9 cellular contexts compared by ENCODE assay signal in genomic region chr10:117168135-117168674, GRCh38. TPM values are rescaled to one million over a fixed set of nuclear protein-coding genes. Genes with fewer than 3 reads are reported as not detected.
DNase-seq lines count a peak whose midpoint lies in the region; ATAC-seq and TF ChIP-seq lines count a peak whose summit lies in the region.
"Had no signal": no experiment of that assay in that cellular context is flagged by ENCODE, and none has a peak within 500 bp of the region (broad histone marks: within the 10 kb centered on the region; RNA-seq: fewer than 3 reads in every experiment).

No MANE protein-coding gene starts in this region.

- no peak for TF ChIP-seq POLR2A in vagina (IDR thresholded peaks at IDR 0.05)

- H3K27me3 Mint-ChIP-seq in CD4-positive, CD25-positive, alpha-beta regulatory T cell: peaks cover 85% of the 10 kb centered on the region

- H3K27ac ChIP-seq in CD4-positive, CD25-positive, alpha-beta regulatory T cell (ENCODE audit: insufficient read depth, low read length, poor library complexity, severe bottlenecking): no peak overlapping the region
- H3K27ac ChIP-seq in SJSA1: no peak overlapping the region
- H3K27ac ChIP-seq in vagina: no peak overlapping the region

- ATAC-seq in CD4-positive, CD25-positive, alpha-beta regulatory T cell (ENCODE audit: low read depth in 2 of 2): peak; percentile 79 to 81
- ATAC-seq in GM19372 (IDR thresholded peaks at IDR 0.05; ENCODE audit: low read depth, unreplicated experiment) (peak; percentile 85), HG03457 (IDR thresholded peaks at IDR 0.05; ENCODE audit: unreplicated experiment) (peak; percentile 76), Right ventricle myocardium superior (ENCODE audit: poor library complexity) (peak; percentile 93)

- H3K4me1 ChIP-seq in CD4-positive, CD25-positive, alpha-beta regulatory T cell (ENCODE audit: control insufficient read depth, insufficient read depth, low read length, poor library complexity, severe bottlenecking): peaks cover 17% of the 10 kb centered on the region
- peaks cover 17% of the 10 kb centered on the region for H3K4me1 ChIP-seq in SJSA1 (replicated peaks)
- peaks cover 35% of the 10 kb centered on the region for H3K4me1 ChIP-seq in vagina

- DNase-seq in CD4-positive, CD25-positive, alpha-beta regulatory T cell: peak; percentile 33 to 64 (median 50)
- DNase-seq in SJSA1 (ENCODE audit: low read depth in 1 of 2, low spot score in 2 of 2): peak; percentile 55
- DNase-seq in activated naive CD4-positive, alpha-beta T cell treated with anti-CD3 and anti-CD28 coated beads, Interleukin-2, amount 50 U/mL, for 16 hours: peak; percentile 75
- DNase-seq in Right ventricle myocardium superior: peak; percentile 78
- peak; percentile 56 for DNase-seq in pons (ENCODE audit: low spot score)
- no peak for DNase-seq in vagina (ENCODE audit: extremely low spot score in 2 of 2)

- H3K27me3 ChIP-seq in CD4-positive, CD25-positive, alpha-beta regulatory T cell (ENCODE audit: control insufficient read depth, insufficient read depth, low read length): peaks cover 57% of the 10 kb centered on the region
- H3K27me3 ChIP-seq in SJSA1 (replicated peaks) (peaks cover 84% of the 10 kb centered on the region), vagina (peaks cover 24% of the 10 kb centered on the region)

- peaks cover 0 to 5% (median 0%) of the 10 kb centered on the region in 7 donors for H3K9me3 Mint-ChIP-seq in CD4-positive, CD25-positive, alpha-beta regulatory T cell
- H3K9me3 Mint-ChIP-seq: T-helper 1 cell treated with Interleukin-12 subunit alpha and Interleukin-12 subunit beta and Interleukin-4 antibody, amounts not matched to agents 30 μg/mL and 1 μg/mL, for 36 hours had no signal

- H3K4me3 Mint-ChIP-seq in CD4-positive, CD25-positive, alpha-beta regulatory T cell: peak overlapping the region in 2 of 4 donors; percentile 56 to 70
- H3K4me3 Mint-ChIP-seq: T-helper 1 cell treated with Interleukin-12 subunit alpha and Interleukin-12 subunit beta and Interleukin-4 antibody, amounts not matched to agents 30 μg/mL and 1 μg/mL, for 36 hours had no signal

- H3K9me3 ChIP-seq in CD4-positive, CD25-positive, alpha-beta regulatory T cell (ENCODE audit: control insufficient read depth in 2 of 2, low read length in 2 of 2): no peaks in the 10 kb centered on the region
- H3K9me3 ChIP-seq in SJSA1 (replicated peaks) (no peaks in the 10 kb centered on the region), vagina (no peaks in the 10 kb centered on the region)

- TF ChIP-seq CTCF in vagina (IDR thresholded peaks at IDR 0.05): peak; percentile 51 to 71 (median 64)

- H3K4me1 Mint-ChIP-seq in CD4-positive, CD25-positive, alpha-beta regulatory T cell: peaks cover 4 to 43% (median 16%) of the 10 kb centered on the region in 4 donors

- no peak overlapping the region for H3K27ac Mint-ChIP-seq in CD4-positive, CD25-positive, alpha-beta regulatory T cell
- H3K27ac Mint-ChIP-seq: T-helper 1 cell treated with Interleukin-12 subunit alpha and Interleukin-12 subunit beta and Interleukin-4 antibody, amounts not matched to agents 30 μg/mL and 1 μg/mL, for 36 hours had no signal

- H3K36me3 ChIP-seq in CD4-positive, CD25-positive, alpha-beta regulatory T cell (ENCODE audit: control insufficient read depth, insufficient read depth, low read length): no peaks in the 10 kb centered on the region
- H3K36me3 ChIP-seq in SJSA1: no peaks in the 10 kb centered on the region
- H3K36me3 ChIP-seq in vagina: no peaks in the 10 kb centered on the region

- intact Hi-C loops in Right ventricle myocardium superior (cut with DNase I): no loop called here
- intact Hi-C loops in vagina (cut with DNase I): no loop called here

- H3K36me3 Mint-ChIP-seq in CD4-positive, CD25-positive, alpha-beta regulatory T cell: no peaks in the 10 kb centered on the region

- H3K4me3 ChIP-seq in CD4-positive, CD25-positive, alpha-beta regulatory T cell (ENCODE audit: low read depth, low read length): no peak overlapping the region
- H3K4me3 ChIP-seq in SJSA1: no peak overlapping the region
- H3K4me3 ChIP-seq in vagina: peak overlapping the region; percentile 13 to 19

RNA-seq across cellular contexts. Expression of gene KCNK18, which starts 29.1 kb away (rescaled TPM):
- not detected for total RNA-seq in CD4-positive, CD25-positive, alpha-beta regulatory T cell
- polyA plus RNA-seq in CD4-positive, CD25-positive, alpha-beta regulatory T cell: not detected
- not detected in 2 replicates for total RNA-seq in SJSA1 (2014; rRNA removed; shearing (Covaris generic))
- total RNA-seq in Right ventricle myocardium superior: not detected
- total RNA-seq in vagina: not detected

RNA-seq across cellular contexts. Expression of gene VAX1, which starts 30.1 kb away (rescaled TPM):
- not detected for total RNA-seq in CD4-positive, CD25-positive, alpha-beta regulatory T cell
- polyA plus RNA-seq in CD4-positive, CD25-positive, alpha-beta regulatory T cell: not detected
- total RNA-seq in SJSA1 (2014; rRNA removed; shearing (Covaris generic)): not detected in 2 replicates
- total RNA-seq in Right ventricle myocardium superior: not detected
- not detected for total RNA-seq in vagina

Comparison
In these comparisons a context has a peak if more than half of its experiments do, and no peak if none do; other contexts are left out.
1. DNase-seq: peak in CD4-positive, CD25-positive, alpha-beta regulatory T cell (3 of 3), SJSA1 (2 of 2), activated naive CD4-positive, alpha-beta T cell treated with anti-CD3 and anti-CD28 coated beads, Interleukin-2, amount 50 U/mL, for 16 hours (single experiment), Right ventricle myocardium superior (single experiment) and pons (single experiment); none in vagina (0 of 2).
2. H3K4me3 ChIP-seq: peak in vagina (2 of 2); none in CD4-positive, CD25-positive, alpha-beta regulatory T cell (single experiment) and SJSA1 (single experiment).
3. Peak in every context shown above with its lines, with median percentiles within 50 percentile points of each other: ATAC-seq.